In genomic region chr16:66740010-66740409, GRCh38 we compare ENCODE assay signal across 8 cellular contexts. TPM values are rescaled to one million over a fixed set of nuclear protein-coding genes. Genes with fewer than 3 reads are reported as not detected.
DNase-seq lines count a peak whose midpoint lies in the region; ATAC-seq and TF ChIP-seq lines count a peak whose summit lies in the region.

No MANE protein-coding gene starts in this region.

- H3K27me3 ChIP-seq in CD4-positive, alpha-beta memory T cell (ENCODE audit: insufficient read depth, low read length), result no peaks in the 10 kb centered on the region
- H3K27me3 ChIP-seq in dorsolateral prefrontal cortex (no peaks in the 10 kb centered on the region), aorta (ENCODE audit: control insufficient read depth in 1 of 2, insufficient read depth in 2 of 2, low read length in 1 of 2) (no peaks in the 10 kb centered on the region)

- no peaks in the 10 kb centered on the region for H3K9me3 ChIP-seq in CD4-positive, alpha-beta memory T cell (ENCODE audit: control insufficient read depth in 1 of 2, low read length in 2 of 2)
- H3K9me3 ChIP-seq in aorta (ENCODE audit: control insufficient read depth, low read length), result no peaks in the 10 kb centered on the region

- no peaks in the 10 kb centered on the region for H3K27me3 Mint-ChIP-seq in CD4-positive, alpha-beta memory T cell
- H3K27me3 Mint-ChIP-seq in mesothelial cell of epicardium (ENCODE audit: low read depth), result no peaks in the 10 kb centered on the region

- H3K27ac ChIP-seq in CD4-positive, alpha-beta memory T cell (ENCODE audit: low read depth, low read length), result no peak overlapping the region
- H3K27ac ChIP-seq in dorsolateral prefrontal cortex (peak overlapping the region; percentile 76 to 99 (median 96)), aorta (ENCODE audit: low read depth in 1 of 2, low read length in 2 of 2) (no peak overlapping the region)

- H3K4me3 Mint-ChIP-seq in CD4-positive, alpha-beta memory T cell, result peak overlapping the region in 1 of 8 donors; percentile 47
- no peak overlapping the region for H3K4me3 Mint-ChIP-seq in mesothelial cell of epicardium

- CTCF ChIA-PET in CD4-positive, alpha-beta memory T cell (lab: Charles Lee; ENCODE audit: partially characterized antibody), result interaction anchor here (1.1 to 8.8 kb wide), 5 partner anchors 10 to 335 kb away, joined by 3 to 76 read pairs (median 11); partner anchors contain the start of gene DYNC1LI2

- H3K4me1 Mint-ChIP-seq in CD4-positive, alpha-beta memory T cell, result peaks cover 13 to 24% (median 16%) of the 10 kb centered on the region in 4 donors
- H3K4me1 Mint-ChIP-seq in mesothelial cell of epicardium, result peaks cover 4% of the 10 kb centered on the region

- intact Hi-C loops in CD4-positive, alpha-beta memory T cell (cut with micrococcal nuclease), result loop anchor here (1.0 kb wide), 2 partner anchors 178 to 334 kb away; no protein-coding TSS in a partner anchor
- intact Hi-C loops in dorsolateral prefrontal cortex (cut with DNase I), result loop anchor here (5.0 to 10.0 kb wide), 3 partner anchors 43 to 335 kb away; partner anchors contain the start of gene CMTM4 (in 1 of the 2)
- intact Hi-C loops in aorta (cut with DNase I), result no loop called here

- no peak overlapping the region for H3K4me3 ChIP-seq in CD4-positive, alpha-beta memory T cell (ENCODE audit: low read length in 2 of 2)
- H3K4me3 ChIP-seq in dorsolateral prefrontal cortex (peak overlapping the region in 16 of 59 donors; percentile 2 to 40 (median 21)), aorta (ENCODE audit: low read length in 2 of 2) (no peak overlapping the region)

- POLR2A ChIA-PET in CD4-positive, alpha-beta memory T cell (lab: Charles Lee; ENCODE audit: partially characterized antibody), result interaction anchor here (1.2 to 1.6 kb wide), 2 partner anchors 12 to 91 kb away, joined by 3 to 6 read pairs; partner anchors contain the start of genes DYNC1LI2 and NAE1

- H3K27ac Mint-ChIP-seq in CD4-positive, alpha-beta memory T cell, result peak overlapping the region in 5 of 7 donors; percentile 30 to 77 (median 49)
- H3K27ac Mint-ChIP-seq in mesothelial cell of epicardium, result peak overlapping the region; percentile 24

- peaks cover 56% of the 10 kb centered on the region for H3K36me3 ChIP-seq in CD4-positive, alpha-beta memory T cell (ENCODE audit: insufficient read depth, low read length)
- H3K36me3 ChIP-seq in aorta (ENCODE audit: control insufficient read depth in 1 of 2, insufficient read depth in 2 of 2, low read length in 1 of 2), result peaks cover 3 to 5% of the 10 kb centered on the region in 2 donors

- peaks cover 20 to 63% of the 10 kb centered on the region in 2 donors for H3K36me3 Mint-ChIP-seq in CD4-positive, alpha-beta memory T cell
- peaks cover 21% of the 10 kb centered on the region for H3K36me3 Mint-ChIP-seq in mesothelial cell of epicardium

- 45 to 53% methylated on average over 2 of the region's 2 CpGs for WGBS in aorta, 2 donors

- no peaks in the 10 kb centered on the region for H3K9me3 Mint-ChIP-seq in CD4-positive, alpha-beta memory T cell
- H3K9me3 Mint-ChIP-seq in mesothelial cell of epicardium, result no peaks in the 10 kb centered on the region

- DNase-seq in CD4-positive, alpha-beta memory T cell, result peak in 4 of 5 donors; percentile 14 to 31 (median 28)
- peak; percentile 47 for DNase-seq in HCEC 1CT
- DNase-seq in T-helper 1 cell, result peak in 3 of 5 donors; percentile 6 to 43 (median 19)
- DNase-seq in dorsolateral prefrontal cortex, result peak in 1 of 10 donors; percentile 47
- DNase-seq in mesothelial cell of epicardium (ENCODE audit: low spot score in 2 of 2, unreplicated experiment in 2 of 2), result no peak
- DNase-seq in aorta, result no peak

- peak in 55 of 56 donors; percentile 4 to 72 (median 57) for TF ChIP-seq CTCF in dorsolateral prefrontal cortex (IDR thresholded peaks at IDR 0.05 in 54 of 56, conservative IDR thresholded peaks at IDR 0.05 in 2 of 56; ENCODE audit: low read depth in 1 of 56, partially characterized antibody in 56 of 56)
- peak; percentile 65 for TF ChIP-seq CTCF in mesothelial cell of epicardium (IDR thresholded peaks at IDR 0.05; ENCODE audit: unreplicated experiment)

- peaks cover 18% of the 10 kb centered on the region for H3K4me1 ChIP-seq in CD4-positive, alpha-beta memory T cell (ENCODE audit: insufficient read depth, low read length)
- peaks cover 0 to 1% of the 10 kb centered on the region in 2 donors for H3K4me1 ChIP-seq in aorta (ENCODE audit: control insufficient read depth in 1 of 2, insufficient read depth in 2 of 2, low read length in 2 of 2)

- no peak for ATAC-seq in HG03159 (IDR thresholded peaks at IDR 0.05; ENCODE audit: unreplicated experiment)
- no peak for ATAC-seq in aorta (ENCODE audit: low FRiP score)
- no peak for ATAC-seq in GM21619 (IDR thresholded peaks at IDR 0.05; ENCODE audit: unreplicated experiment)

RNA-seq across cellular contexts. Expression of gene DYNC1LI2, which starts 11.4 kb away (rescaled TPM):
- 10 to 100 TPM; 73.2 to 78.1 TPM for total RNA-seq in CD4-positive, alpha-beta memory T cell
- 10 to 100 TPM; 16.0 to 32.9 TPM for polyA plus RNA-seq in CD4-positive, alpha-beta memory T cell
- total RNA-seq in dorsolateral prefrontal cortex, result 100 to 1,000 TPM; 181 to 428 (median 266) TPM
- total RNA-seq in mesothelial cell of epicardium, result 145 to 157 TPM (median 150 TPM) in 3 replicates
- total RNA-seq in aorta, result 100 to 1,000 TPM; 166 to 169 TPM
- 100 to 1,000 TPM in 1 of 2 donors, 10 to 100 TPM in 1; 78.3 to 121 TPM for polyA plus RNA-seq in aorta

RNA-seq across cellular contexts. Expression of gene CMTM4, which starts 43.5 kb away (rescaled TPM):
- 1 to 10 TPM; 2.0 to 2.2 TPM for total RNA-seq in CD4-positive, alpha-beta memory T cell
- polyA plus RNA-seq in CD4-positive, alpha-beta memory T cell, result under 1 TPM in 1 of 2 donors, not detected in 1; 0.21 TPM
- total RNA-seq in dorsolateral prefrontal cortex (100 to 1,000 TPM in 112 of 120 experiments, 10 to 100 TPM in 8; 82.8 to 193 (median 119) TPM), mesothelial cell of epicardium (60.1 to 63.4 TPM (median 60.8 TPM) in 3 replicates), aorta (10 to 100 TPM; 16.5 to 24.9 TPM)
- 10 to 100 TPM in 1 of 2 donors, 1 to 10 TPM in 1; 8.9 to 10.4 TPM for polyA plus RNA-seq in aorta

Comparison
In these comparisons a context has a peak if more than half of its experiments do, and no peak if none do; other contexts are left out.
1. DNase-seq: peak in CD4-positive, alpha-beta memory T cell (4 of 5), HCEC 1CT (single experiment) and T-helper 1 cell (3 of 5); none in mesothelial cell of epicardium (0 of 2) and aorta (0 of 2).
2. H3K27ac ChIP-seq: peak in dorsolateral prefrontal cortex (59 of 59); none in CD4-positive, alpha-beta memory T cell (single experiment) and aorta (0 of 2).
3. RNA of gene CMTM4, which starts 43.5 kb away (total RNA-seq): 82.8 to 193 TPM in dorsolateral prefrontal cortex, 60.1 to 63.4 TPM in mesothelial cell of epicardium and 16.5 to 24.9 TPM in aorta; 2.0 to 2.2 TPM in CD4-positive, alpha-beta memory T cell; every median in the first group is over 4 times any median in the second.
4. intact Hi-C loops: an anchor here in CD4-positive, alpha-beta memory T cell (1.0 kb wide) and dorsolateral prefrontal cortex (5.0 to 10.0 kb wide); none called in aorta.